Comparison of ENCODE assay signal across 8 cellular contexts in the genomic region with DNA sequence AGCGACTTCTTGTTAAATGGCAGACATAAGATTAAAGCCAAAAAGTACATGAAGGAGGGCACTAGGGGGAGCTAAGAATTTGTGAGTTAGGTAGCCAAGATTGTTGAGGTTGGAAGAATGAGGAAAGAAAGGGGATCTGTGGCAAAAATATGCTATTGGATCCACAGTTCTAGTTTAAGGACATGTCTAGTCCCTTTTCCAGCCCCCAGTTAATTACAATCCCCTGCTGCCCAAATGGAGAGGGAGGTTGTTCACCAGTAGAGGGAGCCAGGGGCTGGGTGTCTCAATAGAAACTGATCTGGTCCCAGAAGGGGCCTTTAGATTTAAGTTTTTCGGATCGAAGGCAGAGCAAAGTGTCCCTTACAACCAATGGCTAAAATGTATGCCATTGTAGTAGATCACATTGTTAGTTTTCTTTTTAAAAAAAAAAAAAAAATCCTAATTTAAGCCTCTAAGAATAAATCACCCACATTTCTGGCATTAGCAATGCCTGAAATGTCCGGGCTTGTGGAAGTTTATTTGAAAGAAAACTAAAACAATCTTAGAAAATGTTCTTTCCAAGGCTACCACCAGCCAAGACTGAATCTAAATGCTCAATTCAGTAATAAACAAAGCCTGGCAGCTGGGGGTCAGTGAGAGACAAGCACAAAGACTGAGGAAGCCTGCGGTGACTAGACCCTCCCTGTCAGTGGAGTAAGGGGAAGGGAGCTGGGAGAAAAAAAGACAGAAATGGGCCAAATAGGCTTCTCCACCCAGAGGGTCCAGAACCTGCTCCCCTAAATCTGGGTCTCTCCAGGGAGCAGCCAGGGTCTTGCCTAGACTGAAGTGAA. TPM values are rescaled to one million over a fixed set of nuclear protein-coding genes. Genes with fewer than 3 reads are reported as not detected.
DNase-seq lines count a peak whose midpoint lies in the region; ATAC-seq and TF ChIP-seq lines count a peak whose summit lies in the region.

No MANE protein-coding gene starts in this region.

- no peaks in the 10 kb centered on the region for H3K27me3 ChIP-seq in stomach

- H3K27ac Mint-ChIP-seq in stimulated activated memory B cell treated with anti-CD40 and anti-IgM and Interleukin-4, amounts not matched to agents 10 μg/mL and 1 μg/mL and 100 μg/mL, for 72 hours = no peak overlapping the region

- peak in 5 of 7 experiments; percentile 22 to 46 (median 37) for TF ChIP-seq CTCF in stomach (IDR thresholded peaks at IDR 0.05)

- no peaks in the 10 kb centered on the region for H3K9me3 ChIP-seq in stomach

- 59 to 74% (median 65%) methylated on average over 5 of the region's 5 CpGs for WGBS in stomach, 5 donors

- TF ChIP-seq EP300 in stomach (IDR thresholded peaks at IDR 0.05) = no peak

- H3K4me1 Mint-ChIP-seq in stimulated activated memory B cell treated with anti-CD40 and anti-IgM and Interleukin-4, amounts not matched to agents 10 μg/mL and 1 μg/mL and 100 μg/mL, for 72 hours = no peaks in the 10 kb centered on the region

- intact Hi-C loops in stomach (cut with DNase I; ENCODE audit: low total_unique reads) = no loop called here

- H3K9me3 Mint-ChIP-seq in stimulated activated memory B cell treated with anti-CD40 and anti-IgM and Interleukin-4, amounts not matched to agents 10 μg/mL and 1 μg/mL and 100 μg/mL, for 72 hours = no peaks in the 10 kb centered on the region

- H3K36me3 ChIP-seq in stomach = no peaks in the 10 kb centered on the region

- ATAC-seq in GM18868 (IDR thresholded peaks at IDR 0.05; ENCODE audit: unreplicated experiment) = peak; percentile 40
- no peak for ATAC-seq in GM18870 (IDR thresholded peaks at IDR 0.05; ENCODE audit: unreplicated experiment)
- no peak for ATAC-seq in stimulated activated memory B cell treated with anti-CD40 and anti-IgM and Interleukin-4, amounts not matched to agents 10 μg/mL and 1 μg/mL and 100 μg/mL, for 72 hours

- DNase-seq in RPMI7951 (ENCODE audit: low read depth) (peak; percentile 75), globus pallidus (ENCODE audit: low spot score) (peak; percentile 20), stomach (no peak), NCI-H345 (lab: John Stamatoyannopoulos, UW) (no peak), NOMO-1 treated with dmso at 0.1 percent for 144 hours (lab: John Stamatoyannopoulos, UW; ENCODE audit: unreplicated experiment) (no peak)

- no peaks in the 10 kb centered on the region for H3K36me3 Mint-ChIP-seq in stimulated activated memory B cell treated with anti-CD40 and anti-IgM and Interleukin-4, amounts not matched to agents 10 μg/mL and 1 μg/mL and 100 μg/mL, for 72 hours

- H3K4me3 ChIP-seq in stomach = no peak overlapping the region

- no peak overlapping the region for H3K4me3 Mint-ChIP-seq in stimulated activated memory B cell treated with anti-CD40 and anti-IgM and Interleukin-4, amounts not matched to agents 10 μg/mL and 1 μg/mL and 100 μg/mL, for 72 hours

- TF ChIP-seq POLR2A in stomach (IDR thresholded peaks at IDR 0.05) = no peak

- peaks cover 0 to 19% (median 3%) of the 10 kb centered on the region in 4 donors for H3K4me1 ChIP-seq in stomach

- peak overlapping the region in 3 of 5 donors; percentile 52 to 57 (median 56) for H3K27ac ChIP-seq in stomach

- no peaks in the 10 kb centered on the region for H3K27me3 Mint-ChIP-seq in stimulated activated memory B cell treated with anti-CD40 and anti-IgM and Interleukin-4, amounts not matched to agents 10 μg/mL and 1 μg/mL and 100 μg/mL, for 72 hours

RNA-seq across cellular contexts. Expression of a gene that starts 7.1 kb away (rescaled TPM):
- total RNA-seq in RPMI7951 (2014; rRNA removed; shearing (Covaris generic)) = 22.5 and 25.1 TPM in 2 replicates
- 10 to 100 TPM in 3 of 5 donors, 1 to 10 TPM in 2; 5.9 to 16.5 (median 11.7) TPM for total RNA-seq in stomach
- 1 to 10 TPM in 1 of 3 donors, under 1 TPM in 2; 0.31 to 1.1 (median 0.90) TPM for polyA plus RNA-seq in stomach

Comparison
In these comparisons a context has a peak if more than half of its experiments do, and no peak if none do; other contexts are left out.
1. DNase-seq: peak in RPMI7951 (single experiment) and globus pallidus (single experiment); none in stomach (single experiment), NCI-H345 (single experiment) and NOMO-1 treated with dmso at 0.1 percent for 144 hours (single experiment).